In the genomic region with DNA sequence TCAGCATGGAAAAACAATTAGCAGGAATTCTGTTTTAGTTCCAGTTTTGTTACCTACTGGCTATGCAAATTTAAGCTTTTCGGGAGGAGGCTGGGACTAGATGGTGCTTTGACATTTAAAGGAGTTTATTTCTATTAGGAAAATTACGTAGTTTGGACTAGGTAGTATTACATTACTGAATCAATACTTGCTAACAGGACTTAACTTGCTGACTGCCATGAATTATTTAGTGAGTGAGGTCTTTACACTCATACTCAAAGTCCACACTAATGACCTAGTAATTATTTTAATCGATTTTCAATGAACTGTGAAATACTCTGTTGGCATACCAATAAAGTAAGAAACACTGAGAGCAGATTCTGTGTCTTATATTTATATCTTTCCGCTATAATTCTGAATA, we compare ENCODE assay signal across 1 cellular context.
TF ChIP-seq lines count a peak whose summit lies in the region.

No MANE protein-coding gene starts in this region.

TF ChIP-seq in WTC11, 78 proteins besides CTCF, POLR2A, EP300 and RAD21 (continued from another document):
- TF ChIP-seq, protein P1, sequence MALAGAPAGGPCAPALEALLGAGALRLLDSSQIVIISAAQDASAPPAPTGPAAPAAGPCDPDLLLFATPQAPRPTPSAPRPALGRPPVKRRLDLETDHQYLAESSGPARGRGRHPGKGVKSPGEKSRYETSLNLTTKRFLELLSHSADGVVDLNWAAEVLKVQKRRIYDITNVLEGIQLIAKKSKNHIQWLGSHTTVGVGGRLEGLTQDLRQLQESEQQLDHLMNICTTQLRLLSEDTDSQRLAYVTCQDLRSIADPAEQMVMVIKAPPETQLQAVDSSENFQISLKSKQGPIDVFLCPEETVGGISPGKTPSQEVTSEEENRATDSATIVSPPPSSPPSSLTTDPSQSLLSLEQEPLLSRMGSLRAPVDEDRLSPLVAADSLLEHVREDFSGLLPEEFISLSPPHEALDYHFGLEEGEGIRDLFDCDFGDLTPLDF (CRISPR knock-in tag; IDR thresholded peaks at IDR 0.05) = no peak
- TF ChIP-seq, protein P2, sequence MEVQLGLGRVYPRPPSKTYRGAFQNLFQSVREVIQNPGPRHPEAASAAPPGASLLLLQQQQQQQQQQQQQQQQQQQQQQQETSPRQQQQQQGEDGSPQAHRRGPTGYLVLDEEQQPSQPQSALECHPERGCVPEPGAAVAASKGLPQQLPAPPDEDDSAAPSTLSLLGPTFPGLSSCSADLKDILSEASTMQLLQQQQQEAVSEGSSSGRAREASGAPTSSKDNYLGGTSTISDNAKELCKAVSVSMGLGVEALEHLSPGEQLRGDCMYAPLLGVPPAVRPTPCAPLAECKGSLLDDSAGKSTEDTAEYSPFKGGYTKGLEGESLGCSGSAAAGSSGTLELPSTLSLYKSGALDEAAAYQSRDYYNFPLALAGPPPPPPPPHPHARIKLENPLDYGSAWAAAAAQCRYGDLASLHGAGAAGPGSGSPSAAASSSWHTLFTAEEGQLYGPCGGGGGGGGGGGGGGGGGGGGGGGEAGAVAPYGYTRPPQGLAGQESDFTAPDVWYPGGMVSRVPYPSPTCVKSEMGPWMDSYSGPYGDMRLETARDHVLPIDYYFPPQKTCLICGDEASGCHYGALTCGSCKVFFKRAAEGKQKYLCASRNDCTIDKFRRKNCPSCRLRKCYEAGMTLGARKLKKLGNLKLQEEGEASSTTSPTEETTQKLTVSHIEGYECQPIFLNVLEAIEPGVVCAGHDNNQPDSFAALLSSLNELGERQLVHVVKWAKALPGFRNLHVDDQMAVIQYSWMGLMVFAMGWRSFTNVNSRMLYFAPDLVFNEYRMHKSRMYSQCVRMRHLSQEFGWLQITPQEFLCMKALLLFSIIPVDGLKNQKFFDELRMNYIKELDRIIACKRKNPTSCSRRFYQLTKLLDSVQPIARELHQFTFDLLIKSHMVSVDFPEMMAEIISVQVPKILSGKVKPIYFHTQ (CRISPR knock-in tag; IDR thresholded peaks at IDR 0.05) = no peak
- TF ChIP-seq RORB (CRISPR knock-in tag; IDR thresholded peaks at IDR 0.05) = no peak
- TF ChIP-seq, protein P3, sequence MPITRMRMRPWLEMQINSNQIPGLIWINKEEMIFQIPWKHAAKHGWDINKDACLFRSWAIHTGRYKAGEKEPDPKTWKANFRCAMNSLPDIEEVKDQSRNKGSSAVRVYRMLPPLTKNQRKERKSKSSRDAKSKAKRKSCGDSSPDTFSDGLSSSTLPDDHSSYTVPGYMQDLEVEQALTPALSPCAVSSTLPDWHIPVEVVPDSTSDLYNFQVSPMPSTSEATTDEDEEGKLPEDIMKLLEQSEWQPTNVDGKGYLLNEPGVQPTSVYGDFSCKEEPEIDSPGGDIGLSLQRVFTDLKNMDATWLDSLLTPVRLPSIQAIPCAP (CRISPR knock-in tag; IDR thresholded peaks at IDR 0.05) = no peak
- TF ChIP-seq, protein P4, sequence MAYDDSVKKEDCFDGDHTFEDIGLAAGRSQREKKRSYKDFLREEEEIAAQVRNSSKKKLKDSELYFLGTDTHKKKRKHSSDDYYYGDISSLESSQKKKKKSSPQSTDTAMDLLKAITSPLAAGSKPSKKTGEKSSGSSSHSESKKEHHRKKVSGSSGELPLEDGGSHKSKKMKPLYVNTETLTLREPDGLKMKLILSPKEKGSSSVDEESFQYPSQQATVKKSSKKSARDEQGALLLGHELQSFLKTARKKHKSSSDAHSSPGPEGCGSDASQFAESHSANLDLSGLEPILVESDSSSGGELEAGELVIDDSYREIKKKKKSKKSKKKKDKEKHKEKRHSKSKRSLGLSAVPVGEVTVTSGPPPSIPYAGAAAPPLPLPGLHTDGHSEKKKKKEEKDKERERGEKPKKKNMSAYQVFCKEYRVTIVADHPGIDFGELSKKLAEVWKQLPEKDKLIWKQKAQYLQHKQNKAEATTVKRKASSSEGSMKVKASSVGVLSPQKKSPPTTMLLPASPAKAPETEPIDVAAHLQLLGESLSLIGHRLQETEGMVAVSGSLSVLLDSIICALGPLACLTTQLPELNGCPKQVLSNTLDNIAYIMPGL (CRISPR knock-in tag; IDR thresholded peaks at IDR 0.05) = no peak
- no peak for TF ChIP-seq PRRX2 (CRISPR knock-in tag; IDR thresholded peaks at IDR 0.05)
- TF ChIP-seq, protein P5, sequence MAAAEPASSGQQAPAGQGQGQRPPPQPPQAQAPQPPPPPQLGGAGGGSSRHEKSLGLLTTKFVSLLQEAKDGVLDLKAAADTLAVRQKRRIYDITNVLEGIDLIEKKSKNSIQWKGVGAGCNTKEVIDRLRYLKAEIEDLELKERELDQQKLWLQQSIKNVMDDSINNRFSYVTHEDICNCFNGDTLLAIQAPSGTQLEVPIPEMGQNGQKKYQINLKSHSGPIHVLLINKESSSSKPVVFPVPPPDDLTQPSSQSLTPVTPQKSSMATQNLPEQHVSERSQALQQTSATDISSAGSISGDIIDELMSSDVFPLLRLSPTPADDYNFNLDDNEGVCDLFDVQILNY (CRISPR knock-in tag; IDR thresholded peaks at IDR 0.05) = no peak
- no peak for TF ChIP-seq TEAD1 (CRISPR knock-in tag; IDR thresholded peaks at IDR 0.05)
- no peak for TF ChIP-seq NFATC4 (CRISPR knock-in tag; IDR thresholded peaks at IDR 0.05)
TF ChIP-seq in WTC11: peak in this region for 0.
